In genomic region chr7:38232475-38233366, GRCh38 we compare ENCODE assay signal across 8 cellular contexts. TPM values are rescaled to one million over a fixed set of nuclear protein-coding genes. Genes with fewer than 3 reads are reported as not detected.
DNase-seq lines count a peak whose midpoint lies in the region; ATAC-seq and TF ChIP-seq lines count a peak whose summit lies in the region.

No MANE protein-coding gene starts in this region.

- H3K36me3 ChIP-seq in upper lobe of left lung: peaks cover 0 to 28% (median 17%) of the 10 kb centered on the region in 4 donors
- no peaks in the 10 kb centered on the region for H3K36me3 ChIP-seq in testis (ENCODE audit: low read depth, missing control alignments)

- TF ChIP-seq EP300 in upper lobe of left lung (IDR thresholded peaks at IDR 0.05): no peak

- DNase-seq in GDM1 (lab: John Stamatoyannopoulos, UW) (peak; percentile 79), H4 (ENCODE audit: low spot score) (peak; percentile 92), NOMO-1 treated with DMSO at 0.1 percent for 48 hours (lab: John Stamatoyannopoulos, UW; ENCODE audit: unreplicated experiment) (peak; percentile 92), myocyte (ENCODE audit: low read depth) (peak; percentile 22), upper lobe of left lung (peak in 1 of 2 donors; percentile 47), testis (no peak), caudate nucleus (lab: John Stamatoyannopoulos, UW) (no peak)
- peak; percentile 77 to 83 for DNase-seq in activated T-cell treated with anti-CD3 and anti-CD28 coated beads, Interleukin-2, amount 50 U/mL, for 48 hours

- H3K4me1 ChIP-seq in upper lobe of left lung (no peaks in the 10 kb centered on the region), testis (no peaks in the 10 kb centered on the region)

- TF ChIP-seq CTCF in upper lobe of left lung (IDR thresholded peaks at IDR 0.05) (no peak), testis (IDR thresholded peaks at IDR 0.05) (no peak)

- H3K27me3 ChIP-seq in upper lobe of left lung (no peaks in the 10 kb centered on the region), testis (no peaks in the 10 kb centered on the region)

- H3K27ac ChIP-seq in upper lobe of left lung (peak overlapping the region in 2 of 4 donors; percentile 30 to 33), testis (no peak overlapping the region), caudate nucleus (ENCODE audit: low read depth, low read length) (no peak overlapping the region)

- peak; percentile 65 to 67 for ATAC-seq in upper lobe of left lung (ENCODE audit: low FRiP score in 2 of 2)

- TF ChIP-seq POLR2A in upper lobe of left lung (IDR thresholded peaks at IDR 0.05) (no peak), testis (IDR thresholded peaks at IDR 0.05) (no peak)

- H3K9me3 ChIP-seq in upper lobe of left lung: no peaks in the 10 kb centered on the region
- no peaks in the 10 kb centered on the region for H3K9me3 ChIP-seq in testis

- H3K4me3 ChIP-seq in upper lobe of left lung (no peak overlapping the region), testis (no peak overlapping the region)

- intact Hi-C loops in testis (cut with DNase I; ENCODE audit: low total_unique reads): no loop called here

- WGBS in upper lobe of left lung, 2 donors: 41 to 69% methylated on average over 9 to 11 of the region's 11 CpGs
- 82 to 90% methylated on average over 11 of the region's 11 CpGs for WGBS in testis, 2 donors

RNA-seq across cellular contexts. Expression of gene STARD3NL, which starts 54.7 kb away (rescaled TPM):
- 214 and 267 TPM in 2 replicates for total RNA-seq in H4 (2014; rRNA removed; shearing (Covaris generic))
- 74.3 and 81.3 TPM in 2 replicates for total RNA-seq in myocyte
- polyA plus RNA-seq in myocyte (2012): 42.3 TPM
- 10 to 100 TPM; 30.3 to 80.0 (median 51.1) TPM for total RNA-seq in upper lobe of left lung
- total RNA-seq in testis: 10 to 100 TPM; 52.2 to 60.4 TPM
- polyA plus RNA-seq in testis (ENCODE audit: insufficient read depth, low read depth, low replicate concordance): 66.1 TPM

Comparison
In these comparisons a context has a peak if more than half of its experiments do, and no peak if none do; other contexts are left out.
1. DNase-seq: peak in GDM1 (single experiment), H4 (single experiment), NOMO-1 treated with DMSO at 0.1 percent for 48 hours (single experiment), activated T-cell treated with anti-CD3 and anti-CD28 coated beads, Interleukin-2, amount 50 U/mL, for 48 hours (2 of 2) and myocyte (single experiment); none in testis (single experiment) and caudate nucleus (0 of 61).